8 cellular contexts compared by ENCODE assay signal in the genomic region with DNA sequence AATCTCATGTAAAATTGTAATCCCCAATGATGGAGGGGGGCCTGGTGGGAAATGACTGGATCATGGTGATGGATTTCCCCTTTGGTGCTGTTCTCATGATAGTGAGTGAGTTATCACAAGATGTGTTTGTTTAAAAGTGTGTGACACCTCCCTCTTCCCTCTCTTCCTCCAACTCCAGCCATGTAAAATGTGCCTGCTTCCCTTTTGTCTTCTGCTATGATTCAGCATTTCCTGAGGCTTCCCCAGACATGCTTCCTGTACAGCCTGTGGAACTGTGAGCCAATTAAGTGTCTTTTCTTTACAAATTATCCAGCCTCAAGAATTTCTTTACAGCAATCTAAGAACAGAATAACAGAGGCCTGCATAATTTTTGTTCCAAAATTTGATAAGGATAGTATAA.
DNase-seq lines count a peak whose midpoint lies in the region; ATAC-seq and TF ChIP-seq lines count a peak whose summit lies in the region.

No MANE protein-coding gene starts in this region.

- H3K27me3 Mint-ChIP-seq in natural killer cell treated with Interleukin-12 subunit alpha and Interleukin-12 subunit beta and Interleukin-15 and Interleukin-18, amount 100 ng/mL, for 72 hours, result no peaks in the 10 kb centered on the region

- CTCF ChIA-PET in PC-3 (lab: Charles Lee), result no interaction called here

- H4K20me1 ChIP-seq in PC-3 (ENCODE audit: low read length), result no peaks in the 10 kb centered on the region

- H3K36me3 Mint-ChIP-seq in natural killer cell treated with Interleukin-12 subunit alpha and Interleukin-12 subunit beta and Interleukin-15 and Interleukin-18, amount 100 ng/mL, for 72 hours, result peaks cover 11% of the 10 kb centered on the region

- H3K9me3 ChIP-seq in PC-3 (ENCODE audit: low read length), result no peaks in the 10 kb centered on the region
- H3K9me3 ChIP-seq in sigmoid colon, result peaks cover 0 to 4% (median 1%) of the 10 kb centered on the region in 4 donors

- in situ Hi-C loops in G401 (cut with HindIII; ENCODE audit: low sequenced_read_pairs), result no loop called here

- no peaks in the 10 kb centered on the region for H3F3A ChIP-seq in PC-3 (ENCODE audit: low read length, unreplicated experiment)

- H3K4me3 ChIP-seq in PC-3 (ENCODE audit: low read length) (no peak overlapping the region), epithelial cell of esophagus (ENCODE audit: low read length) (no peak overlapping the region), sigmoid colon (no peak overlapping the region)

- peaks cover 26 to 34% of the 10 kb centered on the region in 2 donors for H3K4me1 Mint-ChIP-seq in natural killer cell treated with Interleukin-12 subunit alpha and Interleukin-12 subunit beta and Interleukin-15 and Interleukin-18, amount 100 ng/mL, for 72 hours (ENCODE audit: low read depth in 2 of 2)

- TF ChIP-seq CTCF in PC-3 (conservative IDR thresholded peaks at IDR 0.05; ENCODE audit: low read depth, low read length) (no peak), epithelial cell of esophagus (IDR thresholded peaks at IDR 0.05; ENCODE audit: insufficient read depth, low read depth, low read length, missing control alignments) (no peak), sigmoid colon (IDR thresholded peaks at IDR 0.05) (no peak)

- 0 out of 2 replicates have a peak, but pooled peaks cover 3% of the 10 kb centered on the region for H3K79me2 ChIP-seq in PC-3 (ENCODE audit: low read length)

- no peak for TF ChIP-seq POLR2A in sigmoid colon (IDR thresholded peaks at IDR 0.05)

- H3K9ac ChIP-seq in PC-3 (ENCODE audit: low read length), result no peak overlapping the region

- DNase-seq in G401 (ENCODE audit: low spot score) (peak; percentile 3), PC-3 (peak; percentile 41), epithelial cell of esophagus (ENCODE audit: low read depth) (peak; percentile 80), AG08395 (ENCODE audit: low spot score) (no peak), NCI-H748 (lab: John Stamatoyannopoulos, UW; ENCODE audit: unreplicated experiment) (no peak), sigmoid colon (no peak)
- no peak for DNase-seq in natural killer cell treated with Interleukin-12 subunit alpha and Interleukin-12 subunit beta and Interleukin-15 and Interleukin-18, amount 100 ng/mL, for 72 hours (ENCODE audit: low spot score)
- no peak for DNase-seq in stimulated activated CD4-positive, alpha-beta T cell treated with anti-CD3 and anti-CD28 coated beads, Interleukin-4, amount 100 ng/mL, for 4 hours

- POLR2A ChIA-PET in PC-3 (lab: Charles Lee; ENCODE audit: unreplicated experiment), result no interaction called here

- H3K27ac ChIP-seq in PC-3 (ENCODE audit: low read length) (peak overlapping the region; percentile 28), sigmoid colon (no peak overlapping the region)

- peak; percentile 75 for ATAC-seq in PC-3
- ATAC-seq in natural killer cell treated with Interleukin-12 subunit alpha and Interleukin-12 subunit beta and Interleukin-15 and Interleukin-18, amount 100 ng/mL, for 72 hours, result no peak

- no peak overlapping the region for H2AFZ ChIP-seq in PC-3 (ENCODE audit: low read length)

- H3K9me2 ChIP-seq in PC-3 (replicated peaks; ENCODE audit: low read length), result no peaks in the 10 kb centered on the region

- no peak overlapping the region for H3K4me3 Mint-ChIP-seq in natural killer cell treated with Interleukin-12 subunit alpha and Interleukin-12 subunit beta and Interleukin-15 and Interleukin-18, amount 100 ng/mL, for 72 hours

- no TSS peak for BruUV-seq in PC-3 (replicated peaks; lab: Mats Ljungman, UMichigan)

- H3K36me3 ChIP-seq in PC-3 (ENCODE audit: low read depth, low read length) (no peaks in the 10 kb centered on the region), sigmoid colon (no peaks in the 10 kb centered on the region)

- no peaks in the 10 kb centered on the region for H3K9me3 Mint-ChIP-seq in natural killer cell treated with Interleukin-12 subunit alpha and Interleukin-12 subunit beta and Interleukin-15 and Interleukin-18, amount 100 ng/mL, for 72 hours

- intact Hi-C loops in PC-3 (cut with micrococcal nuclease) (no loop called here), sigmoid colon (cut with DNase I) (no loop called here)

- H3K27me3 ChIP-seq in PC-3 (ENCODE audit: low read length), result no peaks in the 10 kb centered on the region
- H3K27me3 ChIP-seq in sigmoid colon, result no peaks in the 10 kb centered on the region

- H3K4me2 ChIP-seq in PC-3 (ENCODE audit: low read length), result no peak overlapping the region

- H3K27ac Mint-ChIP-seq in natural killer cell treated with Interleukin-12 subunit alpha and Interleukin-12 subunit beta and Interleukin-15 and Interleukin-18, amount 100 ng/mL, for 72 hours, result peak overlapping the region; percentile 13 to 46

- TF ChIP-seq EP300 in sigmoid colon (IDR thresholded peaks at IDR 0.05), result no peak

- no peaks in the 10 kb centered on the region for H3K4me1 ChIP-seq in PC-3 (ENCODE audit: insufficient read depth, low read length)
- peaks cover 0 to 10% (median 5%) of the 10 kb centered on the region in 4 donors for H3K4me1 ChIP-seq in sigmoid colon

Comparison
In these comparisons a context has a peak if more than half of its experiments do, and no peak if none do; other contexts are left out.
1. DNase-seq: peak in G401 (single experiment), PC-3 (single experiment) and epithelial cell of esophagus (single experiment); none in natural killer cell treated with Interleukin-12 subunit alpha and Interleukin-12 subunit beta and Interleukin-15 and Interleukin-18, amount 100 ng/mL, for 72 hours (single experiment), AG08395 (single experiment), stimulated activated CD4-positive, alpha-beta T cell treated with anti-CD3 and anti-CD28 coated beads, Interleukin-4, amount 100 ng/mL, for 4 hours (0 of 2), NCI-H748 (single experiment) and sigmoid colon (single experiment).